2 cellular contexts compared by ENCODE assay signal in genomic region chr18:6728318-6728717, GRCh38.
TF ChIP-seq lines count a peak whose summit lies in the region.

No MANE protein-coding gene starts in this region.

TF ChIP-seq in GM23338, 12 proteins besides CTCF, POLR2A, EP300 and RAD21 (continued from another document):
- TF ChIP-seq JUNB (IDR thresholded peaks at IDR 0.05; ENCODE audit: unreplicated experiment) (no peak), ZNF462 (CRISPR knock-in tag; IDR thresholded peaks at IDR 0.05) (no peak), REST (IDR thresholded peaks at IDR 0.05; ENCODE audit: unreplicated experiment) (no peak), ZNF331 (CRISPR knock-in tag; IDR thresholded peaks at IDR 0.05; ENCODE audit: low read depth) (no peak), EZH2phosphoT487 (IDR thresholded peaks at IDR 0.05; ENCODE audit: unreplicated experiment) (no peak), ETS1 (IDR thresholded peaks at IDR 0.05) (no peak), POLR2AphosphoS5 (IDR thresholded peaks at IDR 0.05; ENCODE audit: low read depth) (no peak), EZH2 (IDR thresholded peaks at IDR 0.05; ENCODE audit: low read depth, unreplicated experiment) (no peak), NANOG (IDR thresholded peaks at IDR 0.05; ENCODE audit: borderline replicate concordance) (no peak)

TF ChIP-seq in K562, 482 proteins besides CTCF, POLR2A, EP300 and RAD21 (continued from another document):
- no peak for TF ChIP-seq ZNF280A (IDR thresholded peaks at IDR 0.05; ENCODE audit: low read depth, partially characterized antibody)
- TF ChIP-seq HMBOX1 (IDR thresholded peaks at IDR 0.05) = no peak
- TF ChIP-seq ZNF586 (CRISPR knock-in tag; conservative IDR thresholded peaks at IDR 0.05) = no peak
- no peak for TF ChIP-seq KLF16 (IDR thresholded peaks at IDR 0.05)
- peak; percentile 12; the same call in 1 of the 2 replicates for TF ChIP-seq GATA2 (CRISPR knock-in tag; IDR thresholded peaks at IDR 0.05)
- TF ChIP-seq SAFB (IDR thresholded peaks at IDR 0.05; ENCODE audit: borderline replicate concordance, low read depth, low read length) = no peak
- TF ChIP-seq RBM25 (IDR thresholded peaks at IDR 0.05; ENCODE audit: low read depth, low read length, severe bottlenecking) = peak; percentile 71
- TF ChIP-seq UBTF (IDR thresholded peaks at IDR 0.05; ENCODE audit: borderline replicate concordance in 1 of 2, low read depth in 2 of 2, low read length in 2 of 2) = no peak
- no peak for TF ChIP-seq ZNF324 (CRISPR knock-in tag; IDR thresholded peaks at IDR 0.05)
- no peak for TF ChIP-seq ZNF644 (tag; IDR thresholded peaks at IDR 0.05; ENCODE audit: low read depth)
- no peak for TF ChIP-seq SNRNP70 (optimal IDR thresholded peaks at IDR 0.05; ENCODE audit: low read depth, low read length)
- no peak for TF ChIP-seq ZNF143 (CRISPR knock-in tag; IDR thresholded peaks at IDR 0.05)
- no peak for TF ChIP-seq DNMT1 (IDR thresholded peaks at IDR 0.05)
- 0 out of 2 replicates have a peak, but pooled peaks have one; percentile 6 for TF ChIP-seq CBFA2T3 (IDR thresholded peaks at IDR 0.05)
- TF ChIP-seq NCOA1 (IDR thresholded peaks at IDR 0.05; ENCODE audit: low read depth) = no peak
TF ChIP-seq in K562: peak in this region for 3.
